ENCODE assay signal across 27 cellular contexts in the genomic region with DNA sequence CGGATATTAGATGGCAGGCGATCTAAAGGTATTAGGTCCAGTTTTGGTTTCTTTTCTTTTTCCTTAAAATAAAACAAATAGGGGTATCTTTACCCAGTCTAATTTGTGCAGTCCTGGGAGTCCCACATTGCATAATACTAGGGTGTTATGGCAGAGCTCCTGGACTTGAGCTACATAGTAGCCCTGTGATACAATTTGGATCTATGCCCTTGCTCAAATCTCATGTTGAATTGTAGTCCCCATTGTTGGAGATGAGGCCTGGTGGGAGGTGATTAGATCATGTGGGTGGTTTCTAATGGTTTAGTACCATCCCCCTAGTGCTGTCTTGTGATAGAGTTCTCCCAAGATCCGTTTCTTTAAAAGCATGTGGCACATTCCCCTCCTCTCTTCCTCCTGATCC.
DNase-seq lines count a peak whose midpoint lies in the region; ATAC-seq and TF ChIP-seq lines count a peak whose summit lies in the region.
"Had no signal": no experiment of that assay in that cellular context is flagged by ENCODE, and none has a peak within 500 bp of the region (broad histone marks: within the 10 kb centered on the region; RNA-seq: fewer than 3 reads in every experiment).

No MANE protein-coding gene starts in this region.

- peaks cover 6% of the 10 kb centered on the region for H3K27me3 Mint-ChIP-seq in neural progenitor cell (ENCODE audit: insufficient read depth, low read depth)
- H3K27me3 Mint-ChIP-seq: activated B cell treated with CpG ODN at 0.5 μM for 24 hours had no signal

- ATAC-seq in GM18502 (IDR thresholded peaks at IDR 0.05; ENCODE audit: poor library complexity, unreplicated experiment): no peak
- ATAC-seq: esophagus mucosa, K562 had no signal

- no peak overlapping the region for H2BK120ac ChIP-seq in trophoblast cell (ENCODE audit: insufficient read depth, low read length, poor library complexity)

- no peaks in the 10 kb centered on the region for H3K27me3 ChIP-seq in BLaER1 treated with 17β-estradiol and CSF1 and Interleukin-3, amounts not matched to agents 10 nM and 100 nM
- H3K27me3 ChIP-seq in neural progenitor cell (no peaks in the 10 kb centered on the region), trophoblast cell (ENCODE audit: insufficient read depth, low read length) (no peaks in the 10 kb centered on the region), brain microvascular endothelial cell (replicated peaks) (peaks cover 34% of the 10 kb centered on the region)
- H3K27me3 ChIP-seq: thyroid gland had no signal

- H3K23ac ChIP-seq in trophoblast cell (ENCODE audit: low read length): no peak overlapping the region

- H4K8ac ChIP-seq in trophoblast cell (ENCODE audit: low read depth, low read length): no peak overlapping the region

- H3K14ac ChIP-seq in trophoblast cell (ENCODE audit: low read length): no peak overlapping the region

- peak; percentile 38 for DNase-seq in OCI-M1 (lab: John Stamatoyannopoulos, UW)
- peak; percentile 34 for DNase-seq in fibroblast of peridontal ligament (ENCODE audit: extremely low read depth)
- DNase-seq in neural progenitor cell (ENCODE audit: low spot score): no peak
- DNase-seq in trophoblast cell: no peak
- DNase-seq in NOMO-1 treated with dmso at 0.1 percent for 144 hours (lab: John Stamatoyannopoulos, UW; ENCODE audit: unreplicated experiment): no peak
- no peak for DNase-seq in brain microvascular endothelial cell
- DNase-seq: activated B cell treated with CpG ODN at 0.5 μM for 24 hours; activated CD4-positive, alpha-beta T cell treated with anti-CD3 and anti-CD28 coated beads, Interleukin-2, amount 50 U/mL, for 48 hours; activated naive CD8-positive, alpha-beta T cell treated with anti-CD3 and anti-CD28 coated beads, Interleukin-2, amount 10 ng/mL, durations not matched to agents 7 days and 5 days; effector memory CD4-positive, alpha-beta T cell; mammary epithelial cell; MM.1S; NCI-H1417; NCI-H2081 treated with DMSO at 0.1 percent for 48 hours; NCI-H345; NCI-H774; stimulated activated CD4-positive, alpha-beta T cell treated with anti-CD3 and anti-CD28 coated beads, Interleukin-12 subunit alpha, Interleukin-12 subunit beta, amount 100 ng/mL, for 4 hours; stimulated activated CD4-positive, alpha-beta T cell treated with anti-CD3 and anti-CD28 coated beads, Interleukin-4, amount 100 ng/mL, for 4 hours; stimulated activated naive CD4-positive, alpha-beta T cell treated with Interleukin-2 at 50 U/mL for 16 hours; T1000; thyroid gland had no signal

- H3K36me3 ChIP-seq in BLaER1 treated with 17β-estradiol and CSF1 and Interleukin-3, amounts not matched to agents 10 nM and 100 nM: no peaks in the 10 kb centered on the region
- H3K36me3 ChIP-seq in neural progenitor cell (no peaks in the 10 kb centered on the region), trophoblast cell (ENCODE audit: control insufficient read depth in 1 of 2, insufficient read depth in 2 of 2, low read length in 2 of 2) (no peaks in the 10 kb centered on the region), brain microvascular endothelial cell (replicated peaks) (no peaks in the 10 kb centered on the region)
- H3K36me3 ChIP-seq: thyroid gland had no signal

- in situ Hi-C loops in brain microvascular endothelial cell (cut with HindIII; ENCODE audit: low pct_ligation_motif_present, low sequenced_read_pairs): no loop called here

- peak overlapping the region; percentile 92 for H3K27ac Mint-ChIP-seq in neural progenitor cell
- H3K27ac Mint-ChIP-seq: activated B cell treated with CpG ODN at 0.5 μM for 24 hours; activated naive CD8-positive, alpha-beta T cell treated with anti-CD3 and anti-CD28 coated beads, Interleukin-2, amount 10 ng/mL, durations not matched to agents 7 days and 5 days; activated T-helper 2 cell treated with anti-CD3 and anti-CD28 coated beads, Interferon-gamma antibody, Interleukin-2, Interleukin-4, amounts not matched to agents 10 μg/mL and 5 μg/mL and 100 μg/mL, durations not matched to agents 14 hours and 24 hours and 36 hours had no signal

- peaks cover 26 to 60% (median 50%) of the 10 kb centered on the region in 10 experiments for H3K4me1 ChIP-seq in BLaER1 treated with 17β-estradiol and CSF1 and Interleukin-3, amounts not matched to agents 10 nM and 100 nM
- H3K4me1 ChIP-seq in neural progenitor cell (peaks cover 52% of the 10 kb centered on the region), trophoblast cell (ENCODE audit: control insufficient read depth in 1 of 2, insufficient read depth in 2 of 2, low read length in 2 of 2) (no peaks in the 10 kb centered on the region)

- H2AFZ ChIP-seq in neural progenitor cell (replicated peaks) (no peak overlapping the region), trophoblast cell (ENCODE audit: insufficient read depth, low read length, poor library complexity) (no peak overlapping the region)

- no peak overlapping the region for H2BK5ac ChIP-seq in trophoblast cell (ENCODE audit: low read depth, low read length, poor library complexity)

- H3K9ac ChIP-seq in BLaER1 treated with 17β-estradiol and CSF1 and Interleukin-3, amounts not matched to agents 10 nM and 100 nM: no peak overlapping the region
- H3K9ac ChIP-seq in neural progenitor cell (no peak overlapping the region), trophoblast cell (ENCODE audit: low read length) (no peak overlapping the region)

- no peak overlapping the region for H3K4ac ChIP-seq in trophoblast cell (ENCODE audit: low read depth, low read length)

- H3K9me3 Mint-ChIP-seq in neural progenitor cell: no peaks in the 10 kb centered on the region
- H3K9me3 Mint-ChIP-seq: activated B cell treated with CpG ODN at 0.5 μM for 24 hours; activated naive CD8-positive, alpha-beta T cell treated with anti-CD3 and anti-CD28 coated beads, Interleukin-2, amount 10 ng/mL, durations not matched to agents 7 days and 5 days; activated T-helper 2 cell treated with anti-CD3 and anti-CD28 coated beads, Interferon-gamma antibody, Interleukin-2, Interleukin-4, amounts not matched to agents 10 μg/mL and 5 μg/mL and 100 μg/mL, durations not matched to agents 14 hours and 24 hours and 36 hours had no signal

- no peaks in the 10 kb centered on the region for H3K79me1 ChIP-seq in trophoblast cell (ENCODE audit: low read length)

- peaks cover 32% of the 10 kb centered on the region for H3F3A ChIP-seq in neural progenitor cell (ENCODE audit: low read depth)

- H3K4me3 ChIP-seq in BLaER1 treated with 17β-estradiol and CSF1 and Interleukin-3, amounts not matched to agents 10 nM and 100 nM: no peak overlapping the region; a peak in 1 of 20 replicates
- no peak overlapping the region for H3K4me3 ChIP-seq in neural progenitor cell
- H3K4me3 ChIP-seq in trophoblast cell (ENCODE audit: low read depth, low read length): no peak overlapping the region
- H3K4me3 ChIP-seq in brain microvascular endothelial cell (ENCODE audit: low read depth, low read length): no peak overlapping the region
- H3K4me3 ChIP-seq: K562, thyroid gland had no signal

- TF ChIP-seq CTCF in neural progenitor cell (IDR thresholded peaks at IDR 0.05) (no peak), brain microvascular endothelial cell (IDR thresholded peaks at IDR 0.05; ENCODE audit: low read depth, low read length, missing control alignments) (no peak)

- H3K4me2 ChIP-seq in BLaER1 treated with 17β-estradiol and CSF1 and Interleukin-3, amounts not matched to agents 10 nM and 100 nM: peak overlapping the region; percentile 35 to 73 (median 63)
- peak overlapping the region; percentile 73 for H3K4me2 ChIP-seq in neural progenitor cell
- no peak overlapping the region for H3K4me2 ChIP-seq in trophoblast cell (ENCODE audit: low read length)

- H2BK12ac ChIP-seq in trophoblast cell (ENCODE audit: low read length): no peak overlapping the region

- no peak overlapping the region for H3K4me3 Mint-ChIP-seq in neural progenitor cell
- H3K4me3 Mint-ChIP-seq: activated B cell treated with CpG ODN at 0.5 μM for 24 hours; activated naive CD8-positive, alpha-beta T cell treated with anti-CD3 and anti-CD28 coated beads, Interleukin-2, amount 10 ng/mL, durations not matched to agents 7 days and 5 days; CD14-positive monocyte had no signal

- H3K18ac ChIP-seq in trophoblast cell (ENCODE audit: low read length): no peak overlapping the region

- no peak overlapping the region for H4K12ac ChIP-seq in trophoblast cell (ENCODE audit: low read depth, low read length)

- H3K79me2 ChIP-seq in neural progenitor cell (ENCODE audit: low read depth) (no peaks in the 10 kb centered on the region), trophoblast cell (ENCODE audit: control insufficient read depth, insufficient read depth, low read length, poor library complexity) (no peaks in the 10 kb centered on the region)

- no peaks in the 10 kb centered on the region for H3K36me3 Mint-ChIP-seq in neural progenitor cell
- H3K36me3 Mint-ChIP-seq: activated naive CD8-positive, alpha-beta T cell treated with anti-CD3 and anti-CD28 coated beads, Interleukin-2, amount 10 ng/mL, durations not matched to agents 7 days and 5 days; CD14-positive monocyte had no signal

- no peaks in the 10 kb centered on the region for H3K9me3 ChIP-seq in BLaER1 treated with 17β-estradiol and CSF1 and Interleukin-3, amounts not matched to agents 10 nM and 100 nM (replicated peaks in 1 of 11)
- H3K9me3 ChIP-seq in neural progenitor cell (ENCODE audit: low read depth): no peaks in the 10 kb centered on the region
- no peaks in the 10 kb centered on the region for H3K9me3 ChIP-seq in trophoblast cell (ENCODE audit: insufficient read depth, low read depth, low read length)
- H3K9me3 ChIP-seq: thyroid gland had no signal

- WGBS in trophoblast cell (ENCODE audit: extremely low coverage, insufficient coverage, insufficient read length): no CpG with 5 or more reads among the region's 3 CpGs

- no peak overlapping the region for H4K91ac ChIP-seq in trophoblast cell (ENCODE audit: low read depth, low read length)

- H3K4me1 Mint-ChIP-seq in neural progenitor cell: peaks cover 70% of the 10 kb centered on the region
- H3K4me1 Mint-ChIP-seq: activated B cell treated with CpG ODN at 0.5 μM for 24 hours; activated naive CD8-positive, alpha-beta T cell treated with anti-CD3 and anti-CD28 coated beads, Interleukin-2, amount 10 ng/mL, durations not matched to agents 7 days and 5 days; CD14-positive monocyte had no signal

- H4K20me1 ChIP-seq in BLaER1 treated with 17β-estradiol and CSF1 and Interleukin-3, amounts not matched to agents 10 nM and 100 nM: no peaks in the 10 kb centered on the region; a peak in 1 of 22 replicates
- H4K20me1 ChIP-seq in neural progenitor cell (ENCODE audit: low read depth): peaks cover 8% of the 10 kb centered on the region

- peak overlapping the region in 2 of 11 experiments; percentile 1 to 29; a peak in 2 of 22 replicates for H3K27ac ChIP-seq in BLaER1 treated with 17β-estradiol and CSF1 and Interleukin-3, amounts not matched to agents 10 nM and 100 nM
- H3K27ac ChIP-seq in neural progenitor cell (no peak overlapping the region), trophoblast cell (ENCODE audit: low read depth, low read length) (no peak overlapping the region), brain microvascular endothelial cell (no peak overlapping the region)
- H3K27ac ChIP-seq: thyroid gland had no signal

- H2AK5ac ChIP-seq in trophoblast cell (ENCODE audit: low read length): no peak overlapping the region

Comparison
In these comparisons a context has a peak if more than half of its experiments do, and no peak if none do; other contexts are left out.
1. DNase-seq: peak in OCI-M1 (single experiment) and fibroblast of peridontal ligament (single experiment); none in neural progenitor cell (single experiment), trophoblast cell (0 of 2), NOMO-1 treated with dmso at 0.1 percent for 144 hours (single experiment) and brain microvascular endothelial cell (single experiment).